In the genomic region with DNA sequence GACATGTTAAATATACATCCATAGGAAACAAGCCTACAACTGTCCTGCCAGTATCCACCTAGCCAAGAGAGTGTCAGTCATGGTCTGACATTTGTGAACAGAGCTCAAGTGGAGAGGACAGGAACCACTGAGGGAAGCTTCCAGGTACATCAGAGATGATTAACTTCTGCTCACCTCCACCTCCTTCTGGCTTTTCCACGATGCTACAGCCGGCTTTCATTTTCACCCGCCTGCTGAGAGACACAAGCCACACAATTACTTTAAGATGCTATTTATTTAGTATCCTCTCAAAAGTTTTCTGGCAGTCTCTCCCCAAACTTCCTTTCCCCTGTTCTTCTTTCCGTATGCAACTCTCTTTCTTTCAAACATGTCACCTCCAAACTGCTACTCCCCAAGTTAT, we compare ENCODE assay signal across 1 cellular context.
TF ChIP-seq lines count a peak whose summit lies in the region.

No MANE protein-coding gene starts in this region.

TF ChIP-seq in H1, 55 proteins besides CTCF, POLR2A, EP300 and RAD21:
- TF ChIP-seq, protein P1, sequence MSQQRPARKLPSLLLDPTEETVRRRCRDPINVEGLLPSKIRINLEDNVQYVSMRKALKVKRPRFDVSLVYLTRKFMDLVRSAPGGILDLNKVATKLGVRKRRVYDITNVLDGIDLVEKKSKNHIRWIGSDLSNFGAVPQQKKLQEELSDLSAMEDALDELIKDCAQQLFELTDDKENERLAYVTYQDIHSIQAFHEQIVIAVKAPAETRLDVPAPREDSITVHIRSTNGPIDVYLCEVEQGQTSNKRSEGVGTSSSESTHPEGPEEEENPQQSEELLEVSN (IDR thresholded peaks at IDR 0.05) = no peak
- TF ChIP-seq NRF1 (IDR thresholded peaks at IDR 0.05; ENCODE audit: low read depth, low read length) (no peak), TAF1 (IDR thresholded peaks at IDR 0.05; ENCODE audit: low read depth, low read length) (no peak), CBX8 (IDR thresholded peaks at IDR 0.05; ENCODE audit: borderline replicate concordance, low read depth, low read length) (no peak), TBP (IDR thresholded peaks at IDR 0.05; ENCODE audit: low read depth, low read length) (no peak)
- TF ChIP-seq, protein P2, sequence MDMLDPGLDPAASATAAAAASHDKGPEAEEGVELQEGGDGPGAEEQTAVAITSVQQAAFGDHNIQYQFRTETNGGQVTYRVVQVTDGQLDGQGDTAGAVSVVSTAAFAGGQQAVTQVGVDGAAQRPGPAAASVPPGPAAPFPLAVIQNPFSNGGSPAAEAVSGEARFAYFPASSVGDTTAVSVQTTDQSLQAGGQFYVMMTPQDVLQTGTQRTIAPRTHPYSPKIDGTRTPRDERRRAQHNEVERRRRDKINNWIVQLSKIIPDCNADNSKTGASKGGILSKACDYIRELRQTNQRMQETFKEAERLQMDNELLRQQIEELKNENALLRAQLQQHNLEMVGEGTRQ (IDR thresholded peaks at IDR 0.05; ENCODE audit: low read length) = no peak
TF ChIP-seq in H1: peak in this region for 0.
